1 cellular context compared by ENCODE assay signal in the genomic region with DNA sequence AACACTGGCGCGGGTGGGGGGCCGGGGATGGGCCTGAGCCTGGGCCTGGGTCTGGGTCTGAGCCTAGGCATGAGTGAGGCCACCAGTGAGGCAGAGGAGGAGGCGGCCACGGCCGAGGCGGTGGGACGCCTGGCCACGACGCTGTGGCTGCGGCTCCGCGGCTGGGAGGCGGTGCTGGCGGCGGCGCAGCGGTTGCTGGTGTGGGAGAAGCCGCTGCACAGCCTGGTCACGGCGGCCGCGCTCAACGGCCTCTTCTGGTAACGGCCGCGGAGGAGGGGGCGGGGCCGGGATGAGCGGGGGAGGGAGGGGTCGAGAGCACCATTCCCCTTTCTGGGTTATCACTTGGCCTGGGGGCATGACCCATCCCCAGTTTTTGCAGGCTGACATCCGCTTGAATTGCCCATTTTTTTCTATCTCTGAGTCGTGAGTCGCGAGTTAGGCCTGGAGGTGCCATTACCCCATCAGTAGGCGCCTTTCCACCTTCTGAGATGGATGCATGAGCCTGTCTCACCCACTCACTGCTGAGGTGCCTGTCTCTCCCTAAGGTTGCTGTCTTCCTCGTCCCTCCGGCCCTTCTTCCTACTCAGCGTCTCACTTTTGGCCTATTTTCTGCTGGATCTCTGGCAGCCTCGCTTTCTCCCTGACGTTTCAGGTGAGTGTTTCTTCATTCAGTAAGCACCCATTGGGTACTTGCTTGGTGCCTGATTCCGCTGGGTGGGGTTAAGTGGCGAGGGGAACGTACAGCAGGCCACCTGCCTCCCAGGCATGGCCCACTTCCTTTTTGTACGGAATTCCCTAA.
TF ChIP-seq lines count a peak whose summit lies in the region.

No MANE protein-coding gene starts in this region.

TF ChIP-seq in liver, 16 proteins besides CTCF, POLR2A, EP300 and RAD21 (continued from another document):
- TF ChIP-seq, protein P1, sequence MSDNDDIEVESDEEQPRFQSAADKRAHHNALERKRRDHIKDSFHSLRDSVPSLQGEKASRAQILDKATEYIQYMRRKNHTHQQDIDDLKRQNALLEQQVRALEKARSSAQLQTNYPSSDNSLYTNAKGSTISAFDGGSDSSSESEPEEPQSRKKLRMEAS (IDR thresholded peaks at IDR 0.05) = no peak
- no peak for TF ChIP-seq TAF1 (conservative IDR thresholded peaks at IDR 0.05)
